In genomic region chr4:150938873-150939499, GRCh38 we compare ENCODE assay signal across 1 cellular context.
TF ChIP-seq lines count a peak whose summit lies in the region.

No MANE protein-coding gene starts in this region.

TF ChIP-seq in WTC11, 78 proteins besides CTCF, POLR2A, EP300 and RAD21 (continued from another document):
- TF ChIP-seq ZBTB43 (CRISPR knock-in tag; IDR thresholded peaks at IDR 0.05) (no peak), ZNF423 (CRISPR knock-in tag; IDR thresholded peaks at IDR 0.05) (no peak), FOXK1 (CRISPR knock-in tag; IDR thresholded peaks at IDR 0.05) (no peak), NFATC4 (CRISPR knock-in tag; IDR thresholded peaks at IDR 0.05) (no peak)
